In the genomic region with DNA sequence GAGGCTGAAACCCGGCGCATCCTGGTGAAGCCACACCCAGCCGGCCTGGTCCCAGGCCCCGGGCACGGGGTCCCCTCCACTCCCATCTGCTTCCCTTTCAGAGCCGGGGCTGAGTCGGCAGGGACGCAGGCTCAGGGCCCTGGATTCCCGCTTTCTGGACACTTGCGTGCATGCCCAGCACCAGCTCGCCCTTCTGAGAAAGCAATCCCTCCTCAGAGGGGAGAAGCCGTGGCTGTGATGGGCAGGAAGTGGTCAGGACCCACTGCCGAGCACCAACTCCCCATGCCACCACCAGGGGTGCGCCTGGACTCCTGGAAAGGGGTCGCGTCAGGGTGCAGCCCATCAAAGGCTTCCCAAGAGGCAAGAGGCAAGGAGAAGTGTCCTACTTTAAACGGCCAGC, we compare ENCODE assay signal across 27 cellular contexts. TPM values are rescaled to one million over a fixed set of nuclear protein-coding genes. Genes with fewer than 3 reads are reported as not detected.
A peak's percentile ranks its signal among the peaks of the same experiment; 100 is the strongest.
DNase-seq lines count a peak whose midpoint lies in the region; ATAC-seq, FAIRE-seq and TF ChIP-seq lines count a peak whose summit lies in the region.
"Had no signal": no experiment of that assay in that cellular context is flagged by ENCODE, and none has a peak within 500 bp of the region (broad histone marks: within the 10 kb centered on the region; RNA-seq: fewer than 3 reads in every experiment).

No MANE protein-coding gene starts in this region.

- peaks cover 10% of the 10 kb centered on the region for H3K9me3 ChIP-seq in WERI-Rb-1 (ENCODE audit: severe bottlenecking)
- H3K9me3 ChIP-seq: MG63 had no signal

- H3K27me3 Mint-ChIP-seq in natural killer cell (ENCODE audit: low read depth in 2 of 2) (peaks cover 33 to 42% of the 10 kb centered on the region in 2 donors), glutamatergic neuron (ENCODE audit: unreplicated experiment) (peaks cover 16% of the 10 kb centered on the region)
- H3K27me3 Mint-ChIP-seq in natural killer cell treated with Interleukin-12 subunit alpha and Interleukin-12 subunit beta and Interleukin-15 and Interleukin-18, amount 100 ng/mL, for 72 hours: peaks cover 18 to 31% of the 10 kb centered on the region in 2 donors

- no peak overlapping the region for H3K4me3 ChIP-seq in WERI-Rb-1 (ENCODE audit: low read depth, low read length)
- H3K4me3 ChIP-seq: gastroesophageal sphincter, HAP-1, lung, MG63 had no signal

- peak; percentile 31 to 67 (median 54) for ATAC-seq in natural killer cell
- ATAC-seq in natural killer cell treated with Interleukin-12 subunit alpha and Interleukin-12 subunit beta and Interleukin-15 and Interleukin-18, amount 100 ng/mL, for 72 hours: no peak
- ATAC-seq: activated naive CD8-positive, alpha-beta T cell treated with anti-CD3 and anti-CD28 coated beads, Interleukin-2, amount 50 U/mL, for 24 hours; esophagus mucosa; gastroesophageal sphincter; Right ventricle myocardium inferior had no signal

- no peaks in the 10 kb centered on the region for H3K36me3 Mint-ChIP-seq in natural killer cell
- H3K36me3 Mint-ChIP-seq in natural killer cell treated with Interleukin-12 subunit alpha and Interleukin-12 subunit beta and Interleukin-15 and Interleukin-18, amount 100 ng/mL, for 72 hours: no peaks in the 10 kb centered on the region
- H3K36me3 Mint-ChIP-seq in glutamatergic neuron (ENCODE audit: unreplicated experiment): peaks cover 4% of the 10 kb centered on the region

- intact Hi-C loops in natural killer cell (cut with micrococcal nuclease): no loop called here

- H3K4me3 Mint-ChIP-seq in natural killer cell (peak overlapping the region; percentile 56), glutamatergic neuron (ENCODE audit: unreplicated experiment) (peak overlapping the region; percentile 38)
- H3K4me3 Mint-ChIP-seq in natural killer cell treated with Interleukin-12 subunit alpha and Interleukin-12 subunit beta and Interleukin-15 and Interleukin-18, amount 100 ng/mL, for 72 hours: no peak overlapping the region
- H3K4me3 Mint-ChIP-seq: activated CD4-positive, alpha-beta memory T cell treated with anti-CD3 and anti-CD28 coated beads, Interleukin-2, amount 10 ng/mL, durations not matched to agents 7 days and 5 days; activated naive CD8-positive, alpha-beta T cell treated with anti-CD3 and anti-CD28 coated beads, Interleukin-2, amount 50 U/mL, for 24 hours had no signal

- H3K27ac Mint-ChIP-seq in natural killer cell (no peak overlapping the region), glutamatergic neuron (ENCODE audit: unreplicated experiment) (peak overlapping the region; percentile 68)
- H3K27ac Mint-ChIP-seq in natural killer cell treated with Interleukin-12 subunit alpha and Interleukin-12 subunit beta and Interleukin-15 and Interleukin-18, amount 100 ng/mL, for 72 hours: no peak overlapping the region
- H3K27ac Mint-ChIP-seq: activated CD4-positive, alpha-beta memory T cell treated with anti-CD3 and anti-CD28 coated beads, Interleukin-2, amount 10 ng/mL, durations not matched to agents 7 days and 5 days; activated naive CD8-positive, alpha-beta T cell treated with anti-CD3 and anti-CD28 coated beads, Interleukin-2, amount 50 U/mL, for 24 hours had no signal

- FAIRE-seq in frontal cortex (lab: Jason Lieb, UNC): no peak
- FAIRE-seq: A204.1 had no signal

- H3K4me1 Mint-ChIP-seq in natural killer cell (peaks cover 29 to 34% of the 10 kb centered on the region in 2 donors), glutamatergic neuron (ENCODE audit: low read depth, unreplicated experiment) (peaks cover 17% of the 10 kb centered on the region)
- H3K4me1 Mint-ChIP-seq in natural killer cell treated with Interleukin-12 subunit alpha and Interleukin-12 subunit beta and Interleukin-15 and Interleukin-18, amount 100 ng/mL, for 72 hours (ENCODE audit: low read depth in 2 of 2): peaks cover 11 to 17% of the 10 kb centered on the region in 2 donors

- no peak overlapping the region; the same call in 1 of the 2 replicates for H3K27ac ChIP-seq in WERI-Rb-1
- H3K27ac ChIP-seq in temporal lobe (ENCODE audit: low read depth, low read length): peak overlapping the region; percentile 85
- H3K27ac ChIP-seq: C4-2B, gastroesophageal sphincter had no signal

- TF ChIP-seq CTCF in natural killer cell (IDR thresholded peaks at IDR 0.05) (peak; percentile 13), WERI-Rb-1 (IDR thresholded peaks at IDR 0.05; ENCODE audit: low read depth, low read length) (peak; percentile 43; the same call in 1 of the 2 replicates), glutamatergic neuron (IDR thresholded peaks at IDR 0.05; ENCODE audit: partially characterized antibody, unreplicated experiment) (peak; percentile 34)

- H3K36me3 ChIP-seq in WERI-Rb-1: no peaks in the 10 kb centered on the region
- H3K36me3 ChIP-seq: HAP-1, MG63 had no signal

- DNase-seq in natural killer cell (no peak), WERI-Rb-1 (peak; percentile 30), glutamatergic neuron (peak; percentile 33), AG08395 (ENCODE audit: low spot score) (no peak), frontal cortex (ENCODE audit: low spot score in 2 of 2) (no peak), cortex of kidney (lab: John Stamatoyannopoulos, UW) (no peak)
- no peak for DNase-seq in natural killer cell treated with Interleukin-12 subunit alpha and Interleukin-12 subunit beta and Interleukin-15 and Interleukin-18, amount 100 ng/mL, for 72 hours (ENCODE audit: low spot score)
- DNase-seq: activated CD4-positive, alpha-beta memory T cell treated with anti-CD3 and anti-CD28 coated beads, Interleukin-2, amount 10 ng/mL, durations not matched to agents 7 days and 5 days; activated effector memory CD4-positive, alpha-beta T cell treated with Interleukin-2 at 50 U/mL for 16 hours; activated naive CD8-positive, alpha-beta T cell treated with anti-CD3 and anti-CD28 coated beads, Interleukin-2, amount 50 U/mL, for 24 hours; DMS 273 treated with DMSO at 0.1 percent for 48 hours; GDM1; islet precursor cell; MG63; NCI-H1694 treated with DMSO at 0.1 percent for 48 hours; occipital lobe; right cardiac atrium; stimulated activated CD4-positive, alpha-beta T cell treated with anti-CD3 and anti-CD28 coated beads, Interleukin-12 subunit alpha, Interleukin-12 subunit beta, amount 100 ng/mL, for 4 hours; T1000 had no signal

- H3K9me3 Mint-ChIP-seq in natural killer cell (no peaks in the 10 kb centered on the region), glutamatergic neuron (ENCODE audit: unreplicated experiment) (peaks cover 13% of the 10 kb centered on the region)
- no peaks in the 10 kb centered on the region for H3K9me3 Mint-ChIP-seq in natural killer cell treated with Interleukin-12 subunit alpha and Interleukin-12 subunit beta and Interleukin-15 and Interleukin-18, amount 100 ng/mL, for 72 hours
- H3K9me3 Mint-ChIP-seq: activated CD4-positive, alpha-beta memory T cell treated with anti-CD3 and anti-CD28 coated beads, Interleukin-2, amount 10 ng/mL, durations not matched to agents 7 days and 5 days; activated naive CD8-positive, alpha-beta T cell treated with anti-CD3 and anti-CD28 coated beads, Interleukin-2, amount 50 U/mL, for 24 hours had no signal

- no peaks in the 10 kb centered on the region for H3K27me3 ChIP-seq in WERI-Rb-1 (ENCODE audit: insufficient read depth, low read depth, severe bottlenecking)
- H3K27me3 ChIP-seq: MG63 had no signal

RNA-seq across cellular contexts. Expression of a gene that starts 15.1 kb away (rescaled TPM):
- total RNA-seq in natural killer cell (10 to 100 TPM in 1 of 3 donors, 1 to 10 TPM in 2; 2.6 to 27.9 (median 6.3) TPM), glutamatergic neuron (ENCODE audit: unreplicated experiment) (391 TPM), temporal lobe (25.8 TPM), frontal cortex (36.7 TPM)
- total RNA-seq in natural killer cell treated with Interleukin-12 subunit alpha and Interleukin-12 subunit beta and Interleukin-15 and Interleukin-18, amount 100 ng/mL, for 72 hours: 1 to 10 TPM; 1.2 to 2.0 TPM

RNA-seq across cellular contexts. Expression of a gene that starts 58.8 kb away (rescaled TPM):
- total RNA-seq in natural killer cell: 1 to 10 TPM in 2 of 3 donors, under 1 TPM in 1; 0.79 to 3.2 (median 2.2) TPM
- total RNA-seq in natural killer cell treated with Interleukin-12 subunit alpha and Interleukin-12 subunit beta and Interleukin-15 and Interleukin-18, amount 100 ng/mL, for 72 hours: 1 to 10 TPM; 3.0 to 4.5 TPM
- total RNA-seq in glutamatergic neuron (ENCODE audit: unreplicated experiment): 1.2 TPM
- total RNA-seq in temporal lobe: not detected
- total RNA-seq in frontal cortex: not detected
- total RNA-seq: occipital lobe had no signal

Comparison
In these comparisons a context has a peak if more than half of its experiments do, and no peak if none do; other contexts are left out.
1. ATAC-seq: peak in natural killer cell (3 of 3); none in natural killer cell treated with Interleukin-12 subunit alpha and Interleukin-12 subunit beta and Interleukin-15 and Interleukin-18, amount 100 ng/mL, for 72 hours (0 of 2).
2. DNase-seq: peak in WERI-Rb-1 (single experiment) and glutamatergic neuron (single experiment); none in natural killer cell (single experiment), natural killer cell treated with Interleukin-12 subunit alpha and Interleukin-12 subunit beta and Interleukin-15 and Interleukin-18, amount 100 ng/mL, for 72 hours (single experiment), AG08395 (single experiment), frontal cortex (0 of 2) and cortex of kidney (single experiment).
3. RNA of a gene that starts 15.1 kb away (total RNA-seq): 391 TPM in glutamatergic neuron (single experiment); 36.7 TPM in frontal cortex (single experiment), 25.8 TPM in temporal lobe (single experiment), 2.6 to 27.9 TPM in natural killer cell and 1.2 to 2.0 TPM in natural killer cell treated with Interleukin-12 subunit alpha and Interleukin-12 subunit beta and Interleukin-15 and Interleukin-18, amount 100 ng/mL, for 72 hours; every median in the first group is over 10 times any median in the second.
4. Peak in every context shown above with its lines, with median percentiles within 50 percentile points of each other: CTCF ChIP-seq.